8 cellular contexts compared by ENCODE assay signal in the genomic region with DNA sequence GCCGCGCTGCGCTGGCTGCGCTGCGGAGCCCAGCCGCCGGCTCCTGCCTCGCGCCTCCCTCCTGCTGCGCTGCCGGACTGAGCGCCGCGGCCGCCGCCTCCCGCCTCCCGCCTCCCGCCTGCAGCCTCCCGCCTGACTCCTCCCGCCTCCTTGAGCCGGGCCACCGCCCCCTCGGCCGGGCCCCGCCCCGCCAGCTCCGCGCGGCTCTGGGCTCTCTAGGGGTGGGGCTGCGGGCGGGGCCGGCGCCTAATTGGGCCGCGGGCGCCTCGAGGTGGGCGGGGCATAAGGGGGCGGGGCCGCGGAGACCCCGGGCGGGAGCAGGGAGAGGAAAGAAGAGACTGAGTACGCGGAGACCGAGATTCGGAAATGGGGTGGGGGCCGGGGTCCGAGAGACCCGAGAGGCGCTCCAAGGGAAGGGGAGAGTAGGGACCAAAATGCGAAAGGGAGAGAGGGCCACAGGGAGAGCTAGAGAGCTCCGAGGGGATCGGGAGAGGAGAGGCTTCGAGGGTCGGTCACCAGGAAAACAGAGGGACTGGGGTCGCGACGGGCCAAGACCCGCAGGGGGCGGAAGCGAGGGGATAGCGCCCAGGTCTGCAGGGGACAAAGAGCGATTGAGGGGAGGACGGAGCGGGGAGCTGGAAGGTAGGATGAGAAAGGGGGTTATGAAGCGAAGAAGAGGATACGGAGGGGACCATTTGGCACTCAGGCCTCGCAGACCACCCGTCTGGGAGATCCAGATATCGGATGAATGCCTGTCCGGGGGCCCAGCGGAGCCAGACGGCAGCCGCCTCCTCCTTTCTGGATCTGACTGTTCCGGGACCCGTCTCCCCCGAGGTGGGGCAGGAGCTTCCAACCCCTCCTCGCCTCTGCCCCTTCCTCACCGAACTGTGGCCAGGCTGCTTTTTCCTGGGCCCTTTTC. TPM values are rescaled to one million over a fixed set of nuclear protein-coding genes. Genes with fewer than 3 reads are reported as not detected.
A peak's percentile ranks its signal among the peaks of the same experiment; 100 is the strongest.
DNase-seq lines count a peak whose midpoint lies in the region; ATAC-seq and TF ChIP-seq lines count a peak whose summit lies in the region.

Gene C1QL1 (minus strand): TSS at position 79 of the 919 bp plus-strand sequence. CDS start 255 bp downstream, outside the sequence.

- DNase-seq in BE2C (peak; percentile 98), NCI-H82 treated with DMSO at 0.1 percent for 48 hours (lab: John Stamatoyannopoulos, UW; ENCODE audit: unreplicated experiment) (peak; percentile 80), endodermal cell (peak; percentile 99)
- peak; percentile 63 to 77 (median 74) for DNase-seq in activated CD8-positive, alpha-beta memory T cell treated with anti-CD3 and anti-CD28 coated beads for 48 hours (ENCODE audit: low read depth in 2 of 3, low spot score in 2 of 3)
- DNase-seq in stimulated activated CD8-positive, alpha-beta memory T cell treated with anti-CD3 and anti-CD28 coated beads, Interleukin-12 subunit alpha, Interleukin-12 subunit beta, amount 100 ng/mL, for 4 hours (ENCODE audit: low read depth) = peak; percentile 76

- H3K4me3 ChIP-seq in BE2C (ENCODE audit: low read depth, low read length) = peak within 1 kb of the TSS; percentile 39
- H3K4me3 ChIP-seq in endodermal cell (ENCODE audit: low read length) = peak within 1 kb of the TSS; percentile 84
- H3K4me3 ChIP-seq in mesodermal cell (ENCODE audit: extremely low read depth, insufficient read depth, low read length, poor library complexity, severe bottlenecking) = peak within 1 kb of the TSS; percentile 52

- H3K4me1 ChIP-seq in BE2C (peaks cover 2% of the 10 kb centered on the region; the same call in 1 of the 2 replicates), endodermal cell (ENCODE audit: control insufficient read depth, insufficient read depth, low read length) (no peaks in the 10 kb centered on the region), mesodermal cell (ENCODE audit: control insufficient read depth, insufficient read depth, low read length, poor library complexity, severe bottlenecking) (peaks cover 9% of the 10 kb centered on the region)

- H3K27me3 ChIP-seq in BE2C (peaks cover 21% of the 10 kb centered on the region), endodermal cell (ENCODE audit: control insufficient read depth, insufficient read depth, low read length, poor library complexity, severe bottlenecking) (peaks cover 75% of the 10 kb centered on the region)

- H3K36me3 ChIP-seq in BE2C (no peaks in the 10 kb centered on the region), endodermal cell (ENCODE audit: control insufficient read depth, insufficient read depth, low read length) (no peaks in the 10 kb centered on the region), mesodermal cell (ENCODE audit: control insufficient read depth, insufficient read depth, low read length) (no peaks in the 10 kb centered on the region)

- peak within 1 kb of the TSS; percentile 20 for H3K9ac ChIP-seq in endodermal cell (ENCODE audit: extremely low read depth, low read length, poor library complexity, severe bottlenecking)

- H3K9me3 ChIP-seq in BE2C (no peaks in the 10 kb centered on the region), endodermal cell (ENCODE audit: control insufficient read depth, low read length) (peaks cover 7% of the 10 kb centered on the region), mesodermal cell (ENCODE audit: control insufficient read depth, low read length) (no peaks in the 10 kb centered on the region)

- H3K27me3 Mint-ChIP-seq in endodermal cell (ENCODE audit: insufficient read depth) = peaks cover 78% of the 10 kb centered on the region

- peak within 1 kb of the TSS; percentile 92 for H3K27ac Mint-ChIP-seq in endodermal cell

- H3K27ac ChIP-seq in endodermal cell (ENCODE audit: low read depth, low read length) (no peak within 1 kb of the TSS), mesodermal cell (ENCODE audit: low read depth, low read length, severe bottlenecking) (peak within 1 kb of the TSS; percentile 29)

- peak; percentile 35 for TF ChIP-seq CTCF in BE2C (IDR thresholded peaks at IDR 0.05; ENCODE audit: low read depth, low read length)
- TF ChIP-seq CTCF in endodermal cell (conservative IDR thresholded peaks at IDR 0.05) = peak; percentile 77

- H3K4me1 Mint-ChIP-seq in endodermal cell = peaks cover 17% of the 10 kb centered on the region

- H3K4me3 Mint-ChIP-seq in endodermal cell = peak within 1 kb of the TSS; percentile 76

- ATAC-seq in GM19372 (IDR thresholded peaks at IDR 0.05; ENCODE audit: low read depth, unreplicated experiment) = peak; percentile 92
- peak; percentile 69 for ATAC-seq in HG03571 (IDR thresholded peaks at IDR 0.05; ENCODE audit: unreplicated experiment)

- WGBS in endodermal cell (ENCODE audit: insufficient coverage in 1 of 2, insufficient read length in 1 of 2), 2 experiments = 1 to 2% methylated on average over 35 to 81 of the region's 81 CpGs
- 1% methylated on average over 35 to 53 of the region's 81 CpGs for WGBS in mesodermal cell (ENCODE audit: insufficient coverage in 2 of 2), 2 experiments

- H3K36me3 Mint-ChIP-seq in endodermal cell (ENCODE audit: low read depth) = no peaks in the 10 kb centered on the region

- peaks cover 3% of the 10 kb centered on the region for H3K9me3 Mint-ChIP-seq in endodermal cell

RNA-seq across cellular contexts. Expression of gene C1QL1, which starts in this region (rescaled TPM):
- 72.9 TPM for polyA plus RNA-seq in BE2C (2012; ENCODE audit: insufficient read depth, insufficient read length, low read depth)
- 1 to 10 TPM; 1.4 to 2.7 TPM for total RNA-seq in endodermal cell
- 13.9 TPM for polyA plus RNA-seq in endodermal cell (2013, experiment 1 of 2)
- 12.4 TPM for polyA plus RNA-seq in endodermal cell (2013, experiment 2 of 2)
- polyA plus RNA-seq in mesodermal cell (2013, experiment 1 of 2) = 1.4 TPM
- 1.5 TPM for polyA plus RNA-seq in mesodermal cell (2013, experiment 2 of 2)
